9 cellular contexts compared by ENCODE assay signal in the genomic region with DNA sequence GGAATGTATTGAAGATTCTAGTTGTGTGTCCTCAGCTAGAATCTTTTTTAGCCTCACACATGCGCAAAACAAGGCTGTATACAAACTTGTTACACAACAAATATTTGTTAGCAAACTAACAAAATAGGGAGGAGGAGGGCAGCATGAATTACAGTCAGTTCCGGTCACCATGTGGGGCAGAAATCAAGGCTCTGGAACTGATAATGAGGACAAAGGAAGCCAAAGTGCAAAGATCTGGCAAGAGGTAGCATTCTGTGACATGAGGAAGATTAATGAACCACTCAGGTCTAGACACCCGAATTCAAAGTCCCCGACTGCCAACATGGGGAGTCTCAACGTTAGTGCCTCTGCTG. TPM values are rescaled to one million over a fixed set of nuclear protein-coding genes. Genes with fewer than 3 reads are reported as not detected.
DNase-seq lines count a peak whose midpoint lies in the region; ATAC-seq and TF ChIP-seq lines count a peak whose summit lies in the region.
"Had no signal": no experiment of that assay in that cellular context is flagged by ENCODE, and none has a peak within 500 bp of the region (broad histone marks: within the 10 kb centered on the region; RNA-seq: fewer than 3 reads in every experiment).

No MANE protein-coding gene starts in this region.

- H2BK120ac ChIP-seq in mesenchymal stem cell (ENCODE audit: low read depth, low read length), result no peak overlapping the region

- peak overlapping the region; percentile 32 for H2AK5ac ChIP-seq in mesenchymal stem cell (ENCODE audit: low read length, severe bottlenecking)

- no peaks in the 10 kb centered on the region for H3K9me3 Mint-ChIP-seq in activated naive CD4-positive, alpha-beta T cell treated with anti-CD3 and anti-CD28 coated beads, Interleukin-2, amount 10 ng/mL, durations not matched to agents 7 days and 5 days

- no peak overlapping the region for H4K8ac ChIP-seq in mesenchymal stem cell (ENCODE audit: low read length)

- H2BK5ac ChIP-seq in mesenchymal stem cell (ENCODE audit: low read depth, low read length, poor library complexity, severe bottlenecking), result no peak overlapping the region

- H3K27ac ChIP-seq in adrenal gland, result peak overlapping the region; percentile 6 to 100 (median 94)
- H3K27ac ChIP-seq in mesenchymal stem cell (ENCODE audit: low read length, poor library complexity, severe bottlenecking), result no peak overlapping the region
- H3K27ac ChIP-seq in upper lobe of right lung, result peak overlapping the region; percentile 97

- H3K27ac Mint-ChIP-seq in activated naive CD4-positive, alpha-beta T cell treated with anti-CD3 and anti-CD28 coated beads, Interleukin-2, amount 10 ng/mL, durations not matched to agents 7 days and 5 days, result peak overlapping the region; percentile 100

- H3K9ac ChIP-seq in mesenchymal stem cell (ENCODE audit: low read length), result peak overlapping the region; percentile 94

- TF ChIP-seq POLR2A in adrenal gland (IDR thresholded peaks at IDR 0.05), result no peak

- peaks cover 25 to 33% of the 10 kb centered on the region in 2 donors for H3K4me1 ChIP-seq in adrenal gland (replicated peaks in 1 of 2)
- H3K4me1 ChIP-seq in mesenchymal stem cell (ENCODE audit: control insufficient read depth, insufficient read depth, low read depth, low read length), result peaks cover 9% of the 10 kb centered on the region
- peaks cover 34% of the 10 kb centered on the region for H3K4me1 ChIP-seq in upper lobe of right lung

- H3K79me1 ChIP-seq in mesenchymal stem cell (replicated peaks; ENCODE audit: low read length, poor library complexity, severe bottlenecking), result peaks cover 22% of the 10 kb centered on the region

- TF ChIP-seq CTCF in adrenal gland (IDR thresholded peaks at IDR 0.05) (no peak), upper lobe of right lung (IDR thresholded peaks at IDR 0.05) (no peak)

- peak; percentile 44 for DNase-seq in activated naive CD4-positive, alpha-beta T cell treated with anti-CD3 and anti-CD28 coated beads, Interleukin-2, amount 10 ng/mL, durations not matched to agents 7 days and 5 days
- no peak for DNase-seq in activated naive CD4-positive, alpha-beta T cell treated with anti-CD3 and anti-CD28 coated beads, Interleukin-2, amount 50 U/mL, for 16 hours
- DNase-seq in adrenal gland, result peak in 1 of 7 donors; percentile 46
- no peak for DNase-seq in mesenchymal stem cell
- DNase-seq in upper lobe of right lung, result no peak
- no peak for DNase-seq in COR-L47 (lab: John Stamatoyannopoulos, UW)
- DNase-seq: KG1 had no signal

- H2AFZ ChIP-seq in mesenchymal stem cell (ENCODE audit: low read depth, low read length), result no peak overlapping the region

- no peak overlapping the region for H3K14ac ChIP-seq in mesenchymal stem cell (ENCODE audit: low read length in 2 of 2)

- WGBS in adrenal gland, 4 donors, result 24 to 37% (median 30%) methylated on average over 5 of the region's 5 CpGs
- 70% methylated on average over 4 of the region's 5 CpGs for WGBS in mesenchymal stem cell

- ATAC-seq in upper lobe of right lung (no peak), HG02571 (IDR thresholded peaks at IDR 0.05; ENCODE audit: unreplicated experiment) (no peak), HG03460 (IDR thresholded peaks at IDR 0.05; ENCODE audit: unreplicated experiment) (no peak)

- H3K23ac ChIP-seq in mesenchymal stem cell (ENCODE audit: low read length in 2 of 2), result no peak overlapping the region

- no peak overlapping the region for H2BK12ac ChIP-seq in mesenchymal stem cell (ENCODE audit: low read length in 2 of 2)

- H3K4me3 Mint-ChIP-seq in activated naive CD4-positive, alpha-beta T cell treated with anti-CD3 and anti-CD28 coated beads, Interleukin-2, amount 10 ng/mL, durations not matched to agents 7 days and 5 days, result peak overlapping the region; percentile 89

- H4K91ac ChIP-seq in mesenchymal stem cell (ENCODE audit: low read length), result no peak overlapping the region

- no peak overlapping the region for H2BK15ac ChIP-seq in mesenchymal stem cell (ENCODE audit: low read depth, poor library complexity, severe bottlenecking)

- H3K9me3 ChIP-seq in adrenal gland (replicated peaks in 1 of 3) (no peaks in the 10 kb centered on the region), mesenchymal stem cell (ENCODE audit: control insufficient read depth, low read length) (no peaks in the 10 kb centered on the region), upper lobe of right lung (no peaks in the 10 kb centered on the region)

- H3K4ac ChIP-seq in mesenchymal stem cell (ENCODE audit: low read depth in 1 of 2, low read length in 2 of 2), result no peak overlapping the region

- H3K36me3 ChIP-seq in adrenal gland (replicated peaks in 1 of 2) (peaks cover 0 to 40% of the 10 kb centered on the region in 2 donors), mesenchymal stem cell (ENCODE audit: control insufficient read depth in 1 of 2, insufficient read depth in 2 of 2, low read depth in 1 of 2, low read length in 2 of 2) (peaks cover 37 to 41% of the 10 kb centered on the region in 2 experiments), upper lobe of right lung (peaks cover 45% of the 10 kb centered on the region)

- H3K36me3 Mint-ChIP-seq in activated naive CD4-positive, alpha-beta T cell treated with anti-CD3 and anti-CD28 coated beads, Interleukin-2, amount 10 ng/mL, durations not matched to agents 7 days and 5 days, result peaks cover 68% of the 10 kb centered on the region

- H3K27me3 Mint-ChIP-seq in activated naive CD4-positive, alpha-beta T cell treated with anti-CD3 and anti-CD28 coated beads, Interleukin-2, amount 10 ng/mL, durations not matched to agents 7 days and 5 days, result no peaks in the 10 kb centered on the region

- H3K4me3 ChIP-seq in adrenal gland (peak overlapping the region in 1 of 4 donors; percentile 82), mesenchymal stem cell (ENCODE audit: insufficient read depth in 1 of 2, low read depth in 1 of 2, low read length in 2 of 2) (peak overlapping the region in 1 of 2 experiments; percentile 88), upper lobe of right lung (peak overlapping the region; percentile 68)

- H3K18ac ChIP-seq in mesenchymal stem cell (ENCODE audit: low read depth in 1 of 2, low read length in 2 of 2), result no peak overlapping the region

- H3K27me3 ChIP-seq in adrenal gland (no peaks in the 10 kb centered on the region), mesenchymal stem cell (ENCODE audit: control insufficient read depth in 1 of 2, insufficient read depth in 1 of 2, low read length in 2 of 2) (no peaks in the 10 kb centered on the region), upper lobe of right lung (no peaks in the 10 kb centered on the region)

- H3K4me2 ChIP-seq in mesenchymal stem cell (ENCODE audit: low read length, poor library complexity, severe bottlenecking), result no peak overlapping the region

- CTCF ChIA-PET in activated naive CD4-positive, alpha-beta T cell treated with anti-CD3 and anti-CD28 coated beads, Interleukin-2, amount 10 ng/mL, durations not matched to agents 7 days and 5 days (lab: Charles Lee), result interaction anchor here (0.7 to 1.5 kb wide), 3 partner anchors 8 to 30 kb away, joined by 3 to 5 read pairs (median 3); no protein-coding TSS in a partner anchor

- intact Hi-C loops in adrenal gland (cut with DNase I), result no loop called here
- intact Hi-C loops in upper lobe of right lung (cut with DNase I), result no loop called here

- H3K4me1 Mint-ChIP-seq in activated naive CD4-positive, alpha-beta T cell treated with anti-CD3 and anti-CD28 coated beads, Interleukin-2, amount 10 ng/mL, durations not matched to agents 7 days and 5 days, result peaks cover 72% of the 10 kb centered on the region

RNA-seq across cellular contexts. Expression of a gene that starts 1.9 kb away (rescaled TPM):
- total RNA-seq in adrenal gland (100 to 1,000 TPM in 4 of 8 donors, 10 to 100 TPM in 4; 79.3 to 196 (median 108) TPM), upper lobe of right lung (242 TPM)
- 10 to 100 TPM; 13.0 to 35.9 (median 21.8) TPM for polyA plus RNA-seq in adrenal gland
- 22.3 TPM for polyA plus RNA-seq in mesenchymal stem cell (2013, experiment 1 of 2)
- polyA plus RNA-seq in mesenchymal stem cell (2013, experiment 2 of 2), result 21.7 TPM

RNA-seq across cellular contexts. Expression of a gene that starts 40.1 kb away (rescaled TPM):
- total RNA-seq in adrenal gland (10 to 100 TPM; 12.9 to 29.8 (median 22.3) TPM), upper lobe of right lung (16.0 TPM)
- 10 to 100 TPM; 11.8 to 19.7 (median 14.7) TPM for polyA plus RNA-seq in adrenal gland
- polyA plus RNA-seq in mesenchymal stem cell (2013, experiment 1 of 2), result 11.2 TPM
- polyA plus RNA-seq in mesenchymal stem cell (2013, experiment 2 of 2), result 11.2 TPM

RNA-seq across cellular contexts. Expression of a gene that starts 48.1 kb away (rescaled TPM):
- total RNA-seq in adrenal gland, result 10 to 100 TPM; 31.8 to 56.9 (median 42.9) TPM
- polyA plus RNA-seq in adrenal gland, result 10 to 100 TPM; 14.0 to 33.7 (median 31.9) TPM
- 14.9 TPM for polyA plus RNA-seq in mesenchymal stem cell (2013, experiment 1 of 2)
- 13.6 TPM for polyA plus RNA-seq in mesenchymal stem cell (2013, experiment 2 of 2)
- 72.5 TPM for total RNA-seq in upper lobe of right lung

RNA-seq across cellular contexts. Expression of a gene that starts 53.1 kb away (rescaled TPM):
- 10 to 100 TPM; 35.5 to 93.4 (median 47.3) TPM for total RNA-seq in adrenal gland
- 10 to 100 TPM; 14.3 to 27.2 (median 18.1) TPM for polyA plus RNA-seq in adrenal gland
- 34.6 TPM for polyA plus RNA-seq in mesenchymal stem cell (2013, experiment 1 of 2)
- polyA plus RNA-seq in mesenchymal stem cell (2013, experiment 2 of 2), result 31.7 TPM
- 52.1 TPM for total RNA-seq in upper lobe of right lung
